ENCODE assay signal across 17 cellular contexts in the genomic region with DNA sequence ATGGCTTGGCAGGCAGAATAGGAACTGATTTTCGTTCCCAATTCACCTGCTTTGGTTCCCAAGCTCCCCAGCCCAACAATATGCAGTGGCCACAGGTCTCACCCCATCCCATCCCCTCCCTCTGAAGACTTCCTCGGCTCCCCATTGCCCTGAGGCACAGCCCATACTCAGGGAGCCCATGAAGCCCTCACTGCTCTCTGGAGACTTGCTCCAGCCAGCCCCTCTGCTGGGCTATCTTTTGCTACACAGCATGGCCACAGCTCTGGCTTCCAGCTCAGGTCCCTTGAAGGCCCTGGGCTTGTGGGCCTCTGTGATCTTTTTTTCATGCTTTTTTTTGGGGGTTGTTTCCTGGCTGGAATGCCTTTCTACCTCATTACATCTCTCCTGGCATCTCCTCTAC. TPM values are rescaled to one million over a fixed set of nuclear protein-coding genes. Genes with fewer than 3 reads are reported as not detected.
DNase-seq lines count a peak whose midpoint lies in the region; ATAC-seq and TF ChIP-seq lines count a peak whose summit lies in the region.
"Had no signal": no experiment of that assay in that cellular context is flagged by ENCODE, and none has a peak within 500 bp of the region (broad histone marks: within the 10 kb centered on the region; RNA-seq: fewer than 3 reads in every experiment).

No MANE protein-coding gene starts in this region.

- H3K4me1 ChIP-seq in neural progenitor cell = no peaks in the 10 kb centered on the region
- H3K4me1 ChIP-seq: BE2C, Caco-2 had no signal

- DNase-seq in activated effector memory CD4-positive, alpha-beta T cell treated with anti-CD3 and anti-CD28 coated beads, Interleukin-2, amount 50 U/mL, for 16 hours = peak; percentile 31
- no peak for DNase-seq in activated effector memory CD4-positive, alpha-beta T cell treated with Interleukin-2 at 50 U/mL for 16 hours
- peak; percentile 11 for DNase-seq in coronary artery (ENCODE audit: low spot score)
- DNase-seq in neural progenitor cell (ENCODE audit: low spot score) = no peak
- no peak for DNase-seq in Ammon's horn (ENCODE audit: low spot score)
- DNase-seq: BE2C; Caco-2; CD4-positive, CD25-positive, alpha-beta regulatory T cell; CD8-positive, alpha-beta T cell; DMS153; DND-41; GOT3; HFFc6 had no signal

- H3K4me3 ChIP-seq in coronary artery (no peak overlapping the region), neural progenitor cell (no peak overlapping the region)
- H3K4me3 ChIP-seq: HAP-1 had no signal

- H3K36me3 ChIP-seq in neural progenitor cell = no peaks in the 10 kb centered on the region
- H3K36me3 ChIP-seq: BE2C, HAP-1 had no signal

- peaks cover 13% of the 10 kb centered on the region for H3K27me3 Mint-ChIP-seq in neural progenitor cell (ENCODE audit: insufficient read depth, low read depth)

- no peaks in the 10 kb centered on the region for H3K27me3 ChIP-seq in neural progenitor cell
- H3K27me3 ChIP-seq: BE2C had no signal

- H3K4me2 ChIP-seq in neural progenitor cell = no peak overlapping the region

- H3K27ac Mint-ChIP-seq in neural progenitor cell = peak overlapping the region; percentile 39
- H3K27ac Mint-ChIP-seq: CD4-positive, CD25-positive, alpha-beta regulatory T cell; CD8-positive, alpha-beta T cell; HFFc6 had no signal

- peaks cover 8% of the 10 kb centered on the region for H3K4me1 Mint-ChIP-seq in neural progenitor cell

- no peaks in the 10 kb centered on the region for H3K79me2 ChIP-seq in neural progenitor cell (ENCODE audit: low read depth)

- H4K20me1 ChIP-seq in neural progenitor cell (ENCODE audit: low read depth) = no peaks in the 10 kb centered on the region

- H3K9ac ChIP-seq in neural progenitor cell = no peak overlapping the region

- no peak for ATAC-seq in HG02973 (IDR thresholded peaks at IDR 0.05; ENCODE audit: unreplicated experiment)
- ATAC-seq: CD8-positive, alpha-beta T cell had no signal

- peaks cover 7% of the 10 kb centered on the region for H3F3A ChIP-seq in neural progenitor cell (ENCODE audit: low read depth)

- H3K9me3 Mint-ChIP-seq in neural progenitor cell = no peaks in the 10 kb centered on the region
- H3K9me3 Mint-ChIP-seq: CD8-positive, alpha-beta T cell; HFFc6 had no signal

- H3K9me3 ChIP-seq in neural progenitor cell (ENCODE audit: low read depth) = no peaks in the 10 kb centered on the region
- H3K9me3 ChIP-seq: BE2C, Caco-2, HAP-1 had no signal

- H2AFZ ChIP-seq in neural progenitor cell (replicated peaks) = peak overlapping the region; percentile 50

- TF ChIP-seq CTCF in coronary artery (IDR thresholded peaks at IDR 0.05) (no peak), neural progenitor cell (IDR thresholded peaks at IDR 0.05) (no peak)

- H3K27ac ChIP-seq in coronary artery = no peak overlapping the region
- no peak overlapping the region for H3K27ac ChIP-seq in neural progenitor cell
- H3K27ac ChIP-seq: 22Rv1, C4-2B had no signal

- H3K36me3 Mint-ChIP-seq in neural progenitor cell = no peaks in the 10 kb centered on the region
- H3K36me3 Mint-ChIP-seq: CD4-positive, CD25-positive, alpha-beta regulatory T cell; CD8-positive, alpha-beta T cell had no signal

- H3K4me3 Mint-ChIP-seq in neural progenitor cell = no peak overlapping the region
- H3K4me3 Mint-ChIP-seq: CD4-positive, CD25-positive, alpha-beta regulatory T cell; CD8-positive, alpha-beta T cell; HFFc6 had no signal

RNA-seq across cellular contexts. Expression of gene RNF222, which starts 8.5 kb away (rescaled TPM):
- total RNA-seq in neural progenitor cell (ENCODE audit: low replicate concordance) = not detected in 2 replicates
- total RNA-seq: Caco-2, HFFc6 had no signal

RNA-seq across cellular contexts. Expression of gene RPL26, which starts 23.2 kb away (rescaled TPM):
- 5,403 and 8,768 TPM in 2 replicates for total RNA-seq in neural progenitor cell (ENCODE audit: low replicate concordance)

RNA-seq across cellular contexts. Expression of gene NDEL1, which starts 29.5 kb away (rescaled TPM):
- total RNA-seq in neural progenitor cell (ENCODE audit: low replicate concordance) = 26.9 and 31.6 TPM in 2 replicates

Comparison
In these comparisons a context has a peak if more than half of its experiments do, and no peak if none do; other contexts are left out.
1. DNase-seq: peak in activated effector memory CD4-positive, alpha-beta T cell treated with anti-CD3 and anti-CD28 coated beads, Interleukin-2, amount 50 U/mL, for 16 hours (single experiment) and coronary artery (single experiment); none in activated effector memory CD4-positive, alpha-beta T cell treated with Interleukin-2 at 50 U/mL for 16 hours (single experiment), neural progenitor cell (single experiment) and Ammon's horn (single experiment).